In the genomic region with DNA sequence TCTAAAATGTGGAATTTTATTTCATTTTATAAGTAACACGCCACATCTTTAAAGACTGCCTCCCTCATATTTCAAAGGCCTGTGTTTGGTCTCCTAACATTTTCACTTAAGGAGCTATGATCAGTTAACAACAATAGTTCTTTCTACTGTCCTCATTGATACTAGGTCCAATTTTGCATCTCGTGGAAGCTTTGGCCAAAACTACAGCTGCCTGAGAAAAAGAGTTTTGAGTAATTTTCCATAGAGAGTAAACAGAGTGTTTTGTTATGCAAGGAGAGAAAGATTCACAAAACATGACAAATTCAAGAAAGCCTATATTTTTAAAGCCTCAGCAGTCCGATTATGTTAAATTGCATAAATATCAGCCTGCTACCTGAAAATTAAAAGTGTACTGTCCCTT, we compare ENCODE assay signal across 33 cellular contexts. TPM values are rescaled to one million over a fixed set of nuclear protein-coding genes. Genes with fewer than 3 reads are reported as not detected.
DNase-seq lines count a peak whose midpoint lies in the region; ATAC-seq, FAIRE-seq and TF ChIP-seq lines count a peak whose summit lies in the region.
"Had no signal": no experiment of that assay in that cellular context is flagged by ENCODE, and none has a peak within 500 bp of the region (broad histone marks: within the 10 kb centered on the region; RNA-seq: fewer than 3 reads in every experiment).

No MANE protein-coding gene starts in this region.

- H3K79me1 ChIP-seq in H1 (ENCODE audit: low read depth, low read length), result no peaks in the 10 kb centered on the region

- H3K56ac ChIP-seq in H1 (replicated peaks; ENCODE audit: insufficient read length, low read depth, low read length), result no peak overlapping the region

- dilution Hi-C loops in mammary epithelial cell (cut with HindIII; ENCODE audit: low sequenced_read_pairs), result no loop called here

- no peak overlapping the region for H3K14ac ChIP-seq in H1 (ENCODE audit: insufficient read length)

- H3K4ac ChIP-seq in H1 (replicated peaks; ENCODE audit: insufficient read length, low read depth, low read length), result no peak overlapping the region

- H2AFZ ChIP-seq in mammary epithelial cell (ENCODE audit: low read depth, low read length) (no peak overlapping the region), H1 (ENCODE audit: low read length) (no peak overlapping the region), neural progenitor cell (replicated peaks) (no peak overlapping the region)

- H3K4me1 Mint-ChIP-seq in neural progenitor cell, result peaks cover 47% of the 10 kb centered on the region
- H3K4me1 Mint-ChIP-seq: naive thymus-derived CD8-positive, alpha-beta T cell; stimulated activated naive CD8-positive, alpha-beta T cell treated with anti-CD3 and anti-CD28 coated beads, Interleukin-15, amount 100 ng/mL, for 72 hours had no signal

- intact Hi-C loops in breast epithelium (cut with DNase I; ENCODE audit: low total_unique reads), result no loop called here
- intact Hi-C loops in mammary epithelial cell (cut with micrococcal nuclease), result no loop called here
- intact Hi-C loops in uterus (cut with DNase I; ENCODE audit: low total_unique reads), result no loop called here
- intact Hi-C loops in lower leg skin (cut with DNase I; ENCODE audit: low total_unique reads), result no loop called here

- H3K4me3 ChIP-seq in breast epithelium (peak overlapping the region in 1 of 3 donors; percentile 25), mammary epithelial cell (replicated peaks in 1 of 3; ENCODE audit: insufficient read depth in 1 of 3, low read depth in 2 of 3, low read length in 3 of 3) (no peak overlapping the region), H1 (ENCODE audit: extremely low read depth in 1 of 4, insufficient read depth in 2 of 4, low read depth in 3 of 4, low read length in 4 of 4) (peak overlapping the region in 1 of 4 experiments; percentile 40; a peak in 1 of 8 replicates), neural progenitor cell (peak overlapping the region; percentile 35), uterus (no peak overlapping the region), gastroesophageal sphincter (no peak overlapping the region), lower leg skin (ENCODE audit: low read depth, poor library complexity, severe bottlenecking) (no peak overlapping the region)
- H3K4me3 ChIP-seq: BLaER1 treated with 17β-estradiol and CSF1 and Interleukin-3, amounts not matched to agents 10 nM and 100 nM; left lung; pancreas; thyroid gland had no signal

- no peaks in the 10 kb centered on the region for H4K20me1 ChIP-seq in mammary epithelial cell (ENCODE audit: insufficient read depth, low read length)
- no peaks in the 10 kb centered on the region for H4K20me1 ChIP-seq in H1 (replicated peaks in 1 of 2; ENCODE audit: control insufficient read depth in 1 of 2, insufficient read depth in 2 of 2, low read length in 2 of 2)
- no peaks in the 10 kb centered on the region for H4K20me1 ChIP-seq in neural progenitor cell (ENCODE audit: low read depth)
- H4K20me1 ChIP-seq: BLaER1 treated with 17β-estradiol and CSF1 and Interleukin-3, amounts not matched to agents 10 nM and 100 nM had no signal

- H2BK12ac ChIP-seq in H1 (ENCODE audit: low read depth, low read length), result no peak overlapping the region

- H3K27ac Mint-ChIP-seq in neural progenitor cell, result peak overlapping the region; percentile 99
- H3K27ac Mint-ChIP-seq: activated naive CD4-positive, alpha-beta T cell treated with anti-CD3 and anti-CD28 coated beads, Interleukin-2, amount 50 U/mL, for 72 hours; activated T-helper 2 cell treated with anti-CD3 and anti-CD28 coated beads, Interferon-gamma antibody, Interleukin-2, Interleukin-4, amounts not matched to agents 10 μg/mL and 5 μg/mL and 100 μg/mL, durations not matched to agents 14 hours and 24 hours and 36 hours; naive thymus-derived CD8-positive, alpha-beta T cell; stimulated activated naive CD8-positive, alpha-beta T cell treated with anti-CD3 and anti-CD28 coated beads, Interleukin-15, amount 100 ng/mL, for 72 hours had no signal

- H3K36me3 Mint-ChIP-seq in neural progenitor cell, result no peaks in the 10 kb centered on the region
- H3K36me3 Mint-ChIP-seq: activated naive CD4-positive, alpha-beta T cell treated with anti-CD3 and anti-CD28 coated beads, Interleukin-2, amount 50 U/mL, for 72 hours; naive thymus-derived CD8-positive, alpha-beta T cell had no signal

- in situ Hi-C loops in mammary epithelial cell (cut with MboI; ENCODE audit: low sequenced_read_pairs in 2 of 2), result no loop called here

- H3K79me2 ChIP-seq in mammary epithelial cell (ENCODE audit: insufficient read depth, low read length), result no peaks in the 10 kb centered on the region
- no peaks in the 10 kb centered on the region for H3K79me2 ChIP-seq in H1 (ENCODE audit: control insufficient read depth in 1 of 2, insufficient read depth in 2 of 2, low read length in 2 of 2)
- H3K79me2 ChIP-seq in neural progenitor cell (ENCODE audit: low read depth), result peaks cover 3% of the 10 kb centered on the region

- WGBS in mammary epithelial cell (ENCODE audit: low coverage, missing lambda C conversion rate), result 54% methylated on average over 3 of the region's 3 CpGs
- WGBS in H1 (ENCODE audit: extremely low coverage in 1 of 2, insufficient coverage in 1 of 2, insufficient read length in 1 of 2, insufficient replicate concordance in 2 of 2, low coverage in 1 of 2, low lambda C conversion rate in 2 of 2, missing lambda C conversion rate in 1 of 2), 2 experiments, result 24% methylated on average over 3 of the region's 3 CpGs; no CpG with 5 or more reads in 1 of the 2 experiments
- 43 to 51% methylated on average over 2 to 3 of the region's 3 CpGs for WGBS in gastroesophageal sphincter (ENCODE audit: low coverage in 1 of 2), 2 donors
- 51 to 65% methylated on average over 3 of the region's 3 CpGs for WGBS in lower leg skin, 2 donors

- no peak for FAIRE-seq in H1 (lab: Jason Lieb, UNC)
- FAIRE-seq: bronchial epithelial cell, GM12892, islet of Langerhans had no signal

- no peak overlapping the region for H2BK15ac ChIP-seq in H1 (ENCODE audit: low read length)

- CTCF ChIA-PET in mammary epithelial cell (lab: Charles Lee; ENCODE audit: low non-redundant PET), result no interaction called here
- CTCF ChIA-PET in H1 (lab: Charles Lee; ENCODE audit: partially characterized antibody), result interaction anchor here (0.6 kb wide), 1 partner anchor 402 kb away, joined by 3 read pairs; no protein-coding TSS in a partner anchor

- H3K9me3 ChIP-seq in breast epithelium, result no peaks in the 10 kb centered on the region
- no peaks in the 10 kb centered on the region for H3K9me3 ChIP-seq in mammary epithelial cell (replicated peaks; ENCODE audit: insufficient read depth, low read length)
- no peaks in the 10 kb centered on the region for H3K9me3 ChIP-seq in H1 (ENCODE audit: insufficient read depth in 2 of 2, low read depth in 1 of 2, low read length in 1 of 2)
- H3K9me3 ChIP-seq in neural progenitor cell (ENCODE audit: low read depth), result no peaks in the 10 kb centered on the region
- H3K9me3 ChIP-seq in uterus, result no peaks in the 10 kb centered on the region
- no peaks in the 10 kb centered on the region for H3K9me3 ChIP-seq in gastroesophageal sphincter
- H3K9me3 ChIP-seq: left lung, pancreas, thyroid gland had no signal

- no peak overlapping the region for H3K23ac ChIP-seq in H1 (ENCODE audit: insufficient read length)

- H4K91ac ChIP-seq in H1 (replicated peaks; ENCODE audit: insufficient read length, low read length), result no peak overlapping the region

- no TSS peak for BruUV-seq in mammary epithelial cell (replicated peaks; lab: Mats Ljungman, UMichigan)

- no peaks in the 10 kb centered on the region for H3K27me3 Mint-ChIP-seq in neural progenitor cell (ENCODE audit: insufficient read depth, low read depth)
- H3K27me3 Mint-ChIP-seq: naive thymus-derived CD8-positive, alpha-beta T cell; stimulated activated naive CD8-positive, alpha-beta T cell treated with anti-CD3 and anti-CD28 coated beads, Interleukin-15, amount 100 ng/mL, for 72 hours had no signal

- no peak overlapping the region for H4K8ac ChIP-seq in H1 (ENCODE audit: extremely low read depth, insufficient read depth, low read length)

- no peak overlapping the region for H2AK5ac ChIP-seq in H1 (ENCODE audit: low read depth, low read length)

- TF ChIP-seq EP300 in H1 (IDR thresholded peaks at IDR 0.05; ENCODE audit: borderline replicate concordance in 1 of 2, low read depth in 2 of 2, low read length in 2 of 2) (no peak), gastroesophageal sphincter (IDR thresholded peaks at IDR 0.05) (no peak)

- H3K23me2 ChIP-seq in H1 (ENCODE audit: low read depth, low read length), result peaks cover 3% of the 10 kb centered on the region; the same call in 1 of the 2 replicates

- no peak overlapping the region for H2BK120ac ChIP-seq in H1 (replicated peaks; ENCODE audit: low read depth, low read length)

- no peaks in the 10 kb centered on the region for H3K4me1 ChIP-seq in breast epithelium
- no peaks in the 10 kb centered on the region for H3K4me1 ChIP-seq in mammary epithelial cell (ENCODE audit: insufficient read depth, low read length)
- peaks cover 0 to 23% (median 11%) of the 10 kb centered on the region in 4 experiments; a peak in 4 of 7 replicates for H3K4me1 ChIP-seq in H1 (replicated peaks in 1 of 4; ENCODE audit: control insufficient read depth in 3 of 4, insufficient read depth in 4 of 4, low read length in 3 of 4)
- H3K4me1 ChIP-seq in neural progenitor cell, result peaks cover 84% of the 10 kb centered on the region
- H3K4me1 ChIP-seq in uterus, result peaks cover 0 to 4% of the 10 kb centered on the region in 2 donors
- peaks cover 3 to 49% (median 8%) of the 10 kb centered on the region in 3 donors for H3K4me1 ChIP-seq in gastroesophageal sphincter
- H3K4me1 ChIP-seq: BLaER1 treated with 17β-estradiol and CSF1 and Interleukin-3, amounts not matched to agents 10 nM and 100 nM; left lung; pancreas; thyroid gland had no signal

- no peak overlapping the region for H2BK5ac ChIP-seq in H1 (ENCODE audit: low read depth, low read length)

- H3K9me3 Mint-ChIP-seq in neural progenitor cell, result peaks cover 2% of the 10 kb centered on the region
- H3K9me3 Mint-ChIP-seq: activated T-helper 2 cell treated with anti-CD3 and anti-CD28 coated beads, Interferon-gamma antibody, Interleukin-2, Interleukin-4, amounts not matched to agents 10 μg/mL and 5 μg/mL and 100 μg/mL, durations not matched to agents 14 hours and 24 hours and 36 hours; stimulated activated naive CD8-positive, alpha-beta T cell treated with anti-CD3 and anti-CD28 coated beads, Interleukin-15, amount 100 ng/mL, for 72 hours had no signal

- H3K18ac ChIP-seq in H1 (ENCODE audit: extremely low read depth, low read length), result no peak overlapping the region

- H3K4me2 ChIP-seq in mammary epithelial cell (ENCODE audit: insufficient read depth, low read depth, low read length) (no peak overlapping the region), H1 (ENCODE audit: insufficient read depth in 1 of 2, low read depth in 2 of 2, low read length in 2 of 2) (peak overlapping the region in 1 of 2 experiments; percentile 39; a peak in 3 of 4 replicates), neural progenitor cell (peak overlapping the region; percentile 76)
- H3K4me2 ChIP-seq: BLaER1 treated with 17β-estradiol and CSF1 and Interleukin-3, amounts not matched to agents 10 nM and 100 nM had no signal

- TF ChIP-seq POLR2A in breast epithelium (IDR thresholded peaks at IDR 0.05) (no peak), H1 (IDR thresholded peaks at IDR 0.05; ENCODE audit: control extremely low read depth in 1 of 2, low read depth in 2 of 2, low read length in 2 of 2) (no peak), uterus (IDR thresholded peaks at IDR 0.05) (no peak), gastroesophageal sphincter (IDR thresholded peaks at IDR 0.05) (no peak), lower leg skin (IDR thresholded peaks at IDR 0.05) (no peak)

- peak overlapping the region; percentile 66 for H3K4me3 Mint-ChIP-seq in neural progenitor cell
- H3K4me3 Mint-ChIP-seq: naive thymus-derived CD8-positive, alpha-beta T cell; stimulated activated naive CD8-positive, alpha-beta T cell treated with anti-CD3 and anti-CD28 coated beads, Interleukin-15, amount 100 ng/mL, for 72 hours had no signal

- H4K5ac ChIP-seq in H1 (ENCODE audit: insufficient read length, low read depth, low read length), result peak overlapping the region; percentile 35

- H3K27ac ChIP-seq in breast epithelium, result peak overlapping the region; percentile 56 to 80
- H3K27ac ChIP-seq in mammary epithelial cell (ENCODE audit: insufficient read depth, low read depth, low read length), result no peak overlapping the region
- H3K27ac ChIP-seq in H1 (ENCODE audit: low read depth, low read length), result no peak overlapping the region
- peak overlapping the region; percentile 99 for H3K27ac ChIP-seq in neural progenitor cell
- H3K27ac ChIP-seq in uterus, result peak overlapping the region; percentile 78 to 85
- H3K27ac ChIP-seq in gastroesophageal sphincter, result peak overlapping the region in 2 of 4 donors; percentile 21 to 46
- H3K27ac ChIP-seq: 22Rv1; BLaER1 treated with 17β-estradiol and CSF1 and Interleukin-3, amounts not matched to agents 10 nM and 100 nM; left lung; pancreas; thyroid gland had no signal

- no peaks in the 10 kb centered on the region for H3K36me3 ChIP-seq in breast epithelium
- H3K36me3 ChIP-seq in mammary epithelial cell (ENCODE audit: insufficient read depth, low read length), result no peaks in the 10 kb centered on the region
- H3K36me3 ChIP-seq in H1 (ENCODE audit: control insufficient read depth in 2 of 4, insufficient read depth in 4 of 4, low read length in 3 of 4), result no peaks in the 10 kb centered on the region; a peak in 1 of 8 replicates
- H3K36me3 ChIP-seq in neural progenitor cell, result no peaks in the 10 kb centered on the region
- H3K36me3 ChIP-seq in uterus, result no peaks in the 10 kb centered on the region
- H3K36me3 ChIP-seq in gastroesophageal sphincter, result no peaks in the 10 kb centered on the region
- H3K36me3 ChIP-seq: BLaER1 treated with 17β-estradiol and CSF1 and Interleukin-3, amounts not matched to agents 10 nM and 100 nM; left lung; pancreas; thyroid gland had no signal

- no peak for TF ChIP-seq CTCF in breast epithelium (IDR thresholded peaks at IDR 0.05)
- TF ChIP-seq CTCF in mammary epithelial cell (conservative IDR thresholded peaks at IDR 0.05 in 1 of 2, IDR thresholded peaks at IDR 0.05 in 1 of 2; ENCODE audit: extremely low read depth in 1 of 2, insufficient read depth in 1 of 2, low read depth in 1 of 2, low read length in 2 of 2), result no peak
- no peak for TF ChIP-seq CTCF in H1 (IDR thresholded peaks at IDR 0.05; ENCODE audit: control extremely low read depth in 1 of 3, insufficient read depth in 1 of 3, low read depth in 1 of 3, low read length in 3 of 3)
- TF ChIP-seq CTCF in neural progenitor cell (IDR thresholded peaks at IDR 0.05), result no peak
- TF ChIP-seq CTCF in uterus (IDR thresholded peaks at IDR 0.05), result no peak
- no peak for TF ChIP-seq CTCF in gastroesophageal sphincter (IDR thresholded peaks at IDR 0.05)
- no peak for TF ChIP-seq CTCF in lower leg skin (IDR thresholded peaks at IDR 0.05)

- no peak overlapping the region for H2BK20ac ChIP-seq in H1 (ENCODE audit: low read length)

- H3K27me3 ChIP-seq in breast epithelium (no peaks in the 10 kb centered on the region), mammary epithelial cell (ENCODE audit: insufficient read depth, low read length) (no peaks in the 10 kb centered on the region), H1 (replicated peaks in 1 of 4; ENCODE audit: control insufficient read depth in 3 of 4, extremely low read depth in 1 of 4, insufficient read depth in 3 of 4, low read length in 3 of 4) (peaks cover 0 to 3% (median 0%) of the 10 kb centered on the region in 4 experiments; a peak in 2 of 7 replicates), neural progenitor cell (no peaks in the 10 kb centered on the region), uterus (no peaks in the 10 kb centered on the region), gastroesophageal sphincter (no peaks in the 10 kb centered on the region)
- H3K27me3 ChIP-seq: BLaER1 treated with 17β-estradiol and CSF1 and Interleukin-3, amounts not matched to agents 10 nM and 100 nM; left lung; pancreas; thyroid gland had no signal

- H3K9ac ChIP-seq in mammary epithelial cell (ENCODE audit: insufficient read depth, low read length) (no peak overlapping the region), H1 (replicated peaks in 1 of 4; ENCODE audit: extremely low read depth in 1 of 4, low read depth in 3 of 4, low read length in 3 of 4) (no peak overlapping the region), neural progenitor cell (no peak overlapping the region)
- H3K9ac ChIP-seq: BLaER1 treated with 17β-estradiol and CSF1 and Interleukin-3, amounts not matched to agents 10 nM and 100 nM had no signal

- no peak for TF ChIP-seq RAD21 in H1 (IDR thresholded peaks at IDR 0.05 in 1 of 2, conservative IDR thresholded peaks at IDR 0.05 in 1 of 2; ENCODE audit: low read depth in 2 of 2, low read length in 2 of 2)

- no peak for DNase-seq in breast epithelium (ENCODE audit: low spot score in 2 of 2)
- DNase-seq in mammary epithelial cell, result no peak
- no peak for DNase-seq in H1 (ENCODE audit: low read depth in 1 of 2, low spot score in 2 of 2)
- no peak for DNase-seq in neural progenitor cell (ENCODE audit: low spot score)
- no peak for DNase-seq in uterus
- DNase-seq in lower leg skin (ENCODE audit: low spot score in 2 of 2), result no peak
- DNase-seq: activated CD4-positive, alpha-beta T cell treated with anti-CD3 and anti-CD28 coated beads for 4 hours; activated CD8-positive, alpha-beta memory T cell treated with anti-CD3 and anti-CD28 coated beads for 24 hours; activated T-cell treated with anti-CD3 and anti-CD28 coated beads for 4 hours; DMS153; HCEC 1CT; IMR-90; left lung; naive thymus-derived CD8-positive, alpha-beta T cell; NCI-H1436; NCI-H2081; NCI-H226; NCI-H526 treated with DMSO at 0.1 percent for 48 hours; NK-92 treated with Interleukin-12 subunit alpha and Interleukin-12 subunit beta, amount 100 ng/mL, for 24 hours; pancreas; SHP77; stimulated activated CD4-positive, alpha-beta T cell treated with anti-CD3 and anti-CD28 coated beads, Interleukin-2, amount 100 ng/mL, for 24 hours; stimulated activated naive CD8-positive, alpha-beta T cell treated with anti-CD3 and anti-CD28 coated beads, Interleukin-15, amount 100 ng/mL, for 72 hours; thyroid gland had no signal

- ATAC-seq in gastroesophageal sphincter, result no peak
- ATAC-seq in HG03469 (IDR thresholded peaks at IDR 0.05; ENCODE audit: unreplicated experiment), result no peak
- ATAC-seq: activated naive CD4-positive, alpha-beta T cell treated with anti-CD3 and anti-CD28 coated beads, Interleukin-2, amount 50 U/mL, for 72 hours; left lung; naive thymus-derived CD8-positive, alpha-beta T cell; pancreas; stimulated activated naive CD8-positive, alpha-beta T cell treated with anti-CD3 and anti-CD28 coated beads, Interleukin-15, amount 100 ng/mL, for 72 hours had no signal

- H3F3A ChIP-seq in neural progenitor cell (ENCODE audit: low read depth), result peaks cover 46% of the 10 kb centered on the region

- POLR2A ChIA-PET in H1 (lab: Charles Lee; ENCODE audit: partially characterized antibody), result interaction anchor here (1.2 kb wide), 1 partner anchor 12 kb away, joined by 5 read pairs; no protein-coding TSS in a partner anchor

RNA-seq across cellular contexts. Expression of a gene that starts 11.4 kb away (rescaled TPM):
- total RNA-seq in breast epithelium (10 to 100 TPM; 34.2 to 67.2 (median 52.1) TPM), mammary epithelial cell (1 to 10 TPM in 1 of 2 donors, under 1 TPM in 1; 0.12 to 1.2 TPM), neural progenitor cell (ENCODE audit: low replicate concordance) (162 and 220 TPM in 2 replicates), uterus (100 to 1,000 TPM in 2 of 4 donors, 10 to 100 TPM in 2; 27.5 to 258 (median 107) TPM), gastroesophageal sphincter (10 to 100 TPM; 31.2 to 75.5 (median 60.2) TPM), lower leg skin (10 to 100 TPM in 1 of 4 donors, 1 to 10 TPM in 3; 4.4 to 18.3 (median 7.2) TPM)
- polyA plus RNA-seq in mammary epithelial cell (0.01 TPM), H1 (2011; rRNA removed) (26.8 and 28.8 TPM in 2 replicates)
- polyA minus RNA-seq in mammary epithelial cell, result not detected
- total RNA-seq in H1 (2021; fragmentation: NEBNext Ultra II Directional; extraction: Animal tissue kit (Norgen Biotek cat#: 25700)), result 40.1 and 41.8 TPM in 2 replicates
- 30.2 TPM for polyA plus RNA-seq in H1 (2011; cell fraction: cytosol; rRNA removed)
- 33.4 TPM for polyA plus RNA-seq in H1 (2011; cell fraction: nucleus; rRNA removed)
- 32.3 to 37.8 TPM (median 32.5 TPM) in 4 replicates for polyA plus RNA-seq in H1 (2012, experiment 1 of 2)
- 2.0 TPM for polyA plus RNA-seq in H1 (2012, experiment 2 of 2)
- 42.3 TPM for polyA plus RNA-seq in H1 (2013, experiment 1 of 2)
- polyA plus RNA-seq in H1 (2013, experiment 2 of 2), result 38.6 TPM
- polyA minus RNA-seq in H1 (2011; rRNA and poly(A)+ RNA removed), result 89.8 and 93.5 TPM in 2 replicates
- polyA minus RNA-seq in H1 (2011; cell fraction: cytosol; rRNA and poly(A)+ RNA removed), result 41.8 TPM
- polyA minus RNA-seq in H1 (2011; cell fraction: nucleus; rRNA and poly(A)+ RNA removed), result 62.9 TPM
- total RNA-seq: activated T-helper 2 cell treated with anti-CD3 and anti-CD28 coated beads, Interferon-gamma antibody, Interleukin-2, Interleukin-4, amounts not matched to agents 10 μg/mL and 5 μg/mL and 100 μg/mL, durations not matched to agents 14 hours and 24 hours and 36 hours; naive thymus-derived CD8-positive, alpha-beta T cell had no signal

Comparison
In these comparisons a context has a peak if more than half of its experiments do, and no peak if none do; other contexts are left out.
1. H3K27ac ChIP-seq: peak in breast epithelium (2 of 2), neural progenitor cell (single experiment) and uterus (2 of 2); none in mammary epithelial cell (single experiment) and H1 (single experiment).